ENCODE assay signal across 8 cellular contexts in genomic region chr19:48330012-48330681, GRCh38. TPM values are rescaled to one million over a fixed set of nuclear protein-coding genes. Genes with fewer than 3 reads are reported as not detected.
DNase-seq lines count a peak whose midpoint lies in the region; ATAC-seq, FAIRE-seq and TF ChIP-seq lines count a peak whose summit lies in the region.

No MANE protein-coding gene starts in this region.

- FAIRE-seq in endothelial cell of umbilical vein (lab: Jason Lieb, UNC), result no peak

- no peaks in the 10 kb centered on the region for H3K36me3 ChIP-seq in DND-41 (ENCODE audit: insufficient read depth, low read length)
- H3K36me3 ChIP-seq in endothelial cell of umbilical vein (ENCODE audit: control insufficient read depth in 2 of 2, extremely low read depth in 1 of 2, insufficient read depth in 2 of 2, low read length in 2 of 2), result no peaks in the 10 kb centered on the region
- peaks cover 0 to 12% (median 3%) of the 10 kb centered on the region in 3 experiments for H3K36me3 ChIP-seq in naive thymus-derived CD4-positive, alpha-beta T cell (ENCODE audit: control insufficient read depth in 2 of 3, insufficient read depth in 3 of 3, low read length in 3 of 3)

- H2AFZ ChIP-seq in DND-41 (ENCODE audit: low read depth, low read length) (peak overlapping the region; percentile 74), endothelial cell of umbilical vein (ENCODE audit: low read depth, low read length) (no peak overlapping the region)

- peak overlapping the region; percentile 91 to 100 (median 98) for H3K27ac Mint-ChIP-seq in naive thymus-derived CD4-positive, alpha-beta T cell
- peak overlapping the region; percentile 93 for H3K27ac Mint-ChIP-seq in stimulated activated naive B cell treated with anti-CD40 and anti-IgM and Interleukin-4, amounts not matched to agents 10 μg/mL and 1 μg/mL and 100 μg/mL, for 72 hours

- no peaks in the 10 kb centered on the region for H3K9me3 Mint-ChIP-seq in naive thymus-derived CD4-positive, alpha-beta T cell
- H3K9me3 Mint-ChIP-seq in stimulated activated naive B cell treated with anti-CD40 and anti-IgM and Interleukin-4, amounts not matched to agents 10 μg/mL and 1 μg/mL and 100 μg/mL, for 72 hours, result no peaks in the 10 kb centered on the region

- peak overlapping the region; percentile 81 to 100 (median 94) for H3K4me3 Mint-ChIP-seq in naive thymus-derived CD4-positive, alpha-beta T cell
- peak overlapping the region; percentile 83 to 87 for H3K4me3 Mint-ChIP-seq in stimulated activated naive B cell treated with anti-CD40 and anti-IgM and Interleukin-4, amounts not matched to agents 10 μg/mL and 1 μg/mL and 100 μg/mL, for 72 hours

- H3K9me1 ChIP-seq in endothelial cell of umbilical vein (replicated peaks; ENCODE audit: control insufficient read depth, extremely low read depth, insufficient read depth, low read length), result no peaks in the 10 kb centered on the region

- DNase-seq in DND-41, result peak; percentile 92
- peak; percentile 98 for DNase-seq in NCI-H69 (lab: John Stamatoyannopoulos, UW)
- peak; percentile 77 for DNase-seq in activated CD8-positive, alpha-beta memory T cell treated with anti-CD3 and anti-CD28 coated beads, Interleukin-2, amount 50 U/mL, for 4 hours
- peak; percentile 15 for DNase-seq in endothelial cell of umbilical vein (ENCODE audit: low read depth, low spot score)
- peak; percentile 62 to 92 (median 90) for DNase-seq in naive thymus-derived CD4-positive, alpha-beta T cell
- DNase-seq in stimulated activated naive B cell treated with anti-CD40 and anti-IgM and Interleukin-4, amounts not matched to agents 10 μg/mL and 1 μg/mL and 100 μg/mL, for 72 hours, result peak; percentile 80
- DNase-seq in dedifferentiated amniotic fluid mesenchymal stem cell (ENCODE audit: extremely low spot score), result no peak

- peaks cover 63% of the 10 kb centered on the region for H3K4me1 ChIP-seq in DND-41 (ENCODE audit: insufficient read depth, low read length)
- H3K4me1 ChIP-seq in endothelial cell of umbilical vein (ENCODE audit: control insufficient read depth, extremely low read depth, insufficient read depth, low read length), result peaks cover 24% of the 10 kb centered on the region
- H3K4me1 ChIP-seq in naive thymus-derived CD4-positive, alpha-beta T cell (ENCODE audit: control insufficient read depth in 2 of 2, insufficient read depth in 2 of 2, low read length in 2 of 2), result peaks cover 56 to 62% of the 10 kb centered on the region in 2 donors

- no peaks in the 10 kb centered on the region; the same call in 1 of the 2 replicates for H3K79me2 ChIP-seq in DND-41 (ENCODE audit: insufficient read depth, low read length)
- peaks cover 13% of the 10 kb centered on the region for H3K79me2 ChIP-seq in endothelial cell of umbilical vein (ENCODE audit: control insufficient read depth, insufficient read depth, low read length)

- H3K27me3 Mint-ChIP-seq in naive thymus-derived CD4-positive, alpha-beta T cell, result no peaks in the 10 kb centered on the region
- no peaks in the 10 kb centered on the region for H3K27me3 Mint-ChIP-seq in stimulated activated naive B cell treated with anti-CD40 and anti-IgM and Interleukin-4, amounts not matched to agents 10 μg/mL and 1 μg/mL and 100 μg/mL, for 72 hours

- intact Hi-C loops in endothelial cell of umbilical vein (cut with micrococcal nuclease), result no loop called here
- intact Hi-C loops in naive thymus-derived CD4-positive, alpha-beta T cell (cut with micrococcal nuclease), result loop anchor here (1.0 to 10.0 kb wide), 8 partner anchors 34 to 1437 kb away; partner anchors contain the start of genes AP2A1 (in 1 of the 2), DBP (in 1 of the 2), FTL (in 1 of the 2) and RPL18 (in 1 of the 2)

- H3K36me3 Mint-ChIP-seq in naive thymus-derived CD4-positive, alpha-beta T cell, result peaks cover 0 to 50% (median 15%) of the 10 kb centered on the region in 5 donors
- peaks cover 36 to 53% of the 10 kb centered on the region in 2 donors for H3K36me3 Mint-ChIP-seq in stimulated activated naive B cell treated with anti-CD40 and anti-IgM and Interleukin-4, amounts not matched to agents 10 μg/mL and 1 μg/mL and 100 μg/mL, for 72 hours

- dilution Hi-C loops in endothelial cell of umbilical vein (cut with MboI; ENCODE audit: extremely low pct_ligation_motif_present, low sequenced_read_pairs), result no loop called here

- H3K27me3 ChIP-seq in DND-41 (ENCODE audit: insufficient read depth, low read length, poor library complexity) (no peaks in the 10 kb centered on the region), endothelial cell of umbilical vein (ENCODE audit: control insufficient read depth in 2 of 2, insufficient read depth in 2 of 2, low read length in 2 of 2) (no peaks in the 10 kb centered on the region)
- H3K27me3 ChIP-seq in naive thymus-derived CD4-positive, alpha-beta T cell (ENCODE audit: control insufficient read depth in 2 of 2, insufficient read depth in 2 of 2, low read length in 2 of 2), result no peaks in the 10 kb centered on the region

- H3K27ac ChIP-seq in DND-41 (ENCODE audit: low read length), result peak overlapping the region; percentile 95
- H3K27ac ChIP-seq in endothelial cell of umbilical vein (ENCODE audit: insufficient read depth, low read depth, low read length), result no peak overlapping the region
- H3K27ac ChIP-seq in naive thymus-derived CD4-positive, alpha-beta T cell (ENCODE audit: low read depth, low read length), result peak overlapping the region; percentile 93

- POLR2A ChIA-PET in endothelial cell of umbilical vein (lab: Charles Lee), result no interaction called here
- POLR2A ChIA-PET in naive thymus-derived CD4-positive, alpha-beta T cell (lab: Charles Lee), result interaction anchor here (0.9 to 10.5 kb wide), 14 partner anchors 9 to 1521 kb away, joined by 3 to 424 read pairs (median 3); partner anchors contain the start of genes CA11, CARD8, EMP3 and KDELR1

- peaks cover 28 to 90% (median 71%) of the 10 kb centered on the region in 7 donors for H3K4me1 Mint-ChIP-seq in naive thymus-derived CD4-positive, alpha-beta T cell
- H3K4me1 Mint-ChIP-seq in stimulated activated naive B cell treated with anti-CD40 and anti-IgM and Interleukin-4, amounts not matched to agents 10 μg/mL and 1 μg/mL and 100 μg/mL, for 72 hours, result peaks cover 60 to 89% of the 10 kb centered on the region in 2 donors

- TF ChIP-seq CTCF in DND-41 (IDR thresholded peaks at IDR 0.05; ENCODE audit: borderline replicate concordance, extremely low read depth, low read length, poor library complexity, severe bottlenecking) (peak; percentile 42), endothelial cell of umbilical vein (IDR thresholded peaks at IDR 0.05; ENCODE audit: extremely low read depth in 1 of 2, insufficient read depth in 1 of 2, low read depth in 1 of 2, low read length in 2 of 2) (no peak)

- H3K9me3 ChIP-seq in DND-41 (ENCODE audit: insufficient read depth, low read length, severe bottlenecking) (no peaks in the 10 kb centered on the region), endothelial cell of umbilical vein (replicated peaks; ENCODE audit: control insufficient read depth, insufficient read depth, low read length) (no peaks in the 10 kb centered on the region)
- H3K9me3 ChIP-seq in naive thymus-derived CD4-positive, alpha-beta T cell (ENCODE audit: control insufficient read depth in 2 of 3, low read length in 3 of 3), result no peaks in the 10 kb centered on the region

- CTCF ChIA-PET in endothelial cell of umbilical vein (lab: Charles Lee), result interaction anchor here (2.1 to 10.0 kb wide), 3 partner anchors 10 to 16 kb away, joined by 6 to 486 read pairs (median 8); partner anchors contain the start of gene EMP3
- CTCF ChIA-PET in naive thymus-derived CD4-positive, alpha-beta T cell (lab: Charles Lee), result interaction anchor here (0.8 to 12.3 kb wide), 3 partner anchors 9 to 512 kb away, joined by 3 to 217 read pairs (median 3); partner anchors contain the start of gene EMP3

- H3K4me3 ChIP-seq in DND-41 (ENCODE audit: low read depth in 1 of 2, low read length in 2 of 2) (peak overlapping the region; percentile 52 to 68), endothelial cell of umbilical vein (replicated peaks in 1 of 3; ENCODE audit: insufficient read depth in 1 of 3, low read depth in 1 of 3, low read length in 3 of 3) (no peak overlapping the region)
- H3K4me3 ChIP-seq in naive thymus-derived CD4-positive, alpha-beta T cell (ENCODE audit: low read length), result peak overlapping the region; percentile 51

- BruUV-seq in endothelial cell of umbilical vein (replicated peaks; lab: Mats Ljungman, UMichigan), result no TSS peak

- no peak for TF ChIP-seq POLR2A in endothelial cell of umbilical vein (IDR thresholded peaks at IDR 0.05; ENCODE audit: low read depth, low read length)

- H3K9ac ChIP-seq in DND-41 (ENCODE audit: low read depth, low read length) (peak overlapping the region; percentile 76), endothelial cell of umbilical vein (replicated peaks; ENCODE audit: extremely low read depth, insufficient read depth, low read length) (no peak overlapping the region)

- H3K4me2 ChIP-seq in DND-41 (ENCODE audit: insufficient read depth, low read length) (peak overlapping the region; percentile 73), endothelial cell of umbilical vein (ENCODE audit: insufficient read depth, low read length) (no peak overlapping the region)

- H4K20me1 ChIP-seq in DND-41 (ENCODE audit: insufficient read depth, low read length), result no peaks in the 10 kb centered on the region
- H4K20me1 ChIP-seq in endothelial cell of umbilical vein (replicated peaks; ENCODE audit: control insufficient read depth, extremely low read depth, insufficient read depth, low read length), result no peaks in the 10 kb centered on the region

- ATAC-seq in DND-41 (ENCODE audit: insufficient read depth, low read depth) (peak; percentile 71), HG03175 (IDR thresholded peaks at IDR 0.05; ENCODE audit: unreplicated experiment) (peak; percentile 32)
- ATAC-seq in naive thymus-derived CD4-positive, alpha-beta T cell, result peak; percentile 46
- peak; percentile 35 to 47 for ATAC-seq in stimulated activated naive B cell treated with anti-CD40 and anti-IgM and Interleukin-4, amounts not matched to agents 10 μg/mL and 1 μg/mL and 100 μg/mL, for 72 hours (replicated peaks)

RNA-seq across cellular contexts. Expression of gene EMP3, which starts 4.8 kb away (rescaled TPM):
- 107 and 127 TPM in 2 replicates for total RNA-seq in endothelial cell of umbilical vein
- 406 and 565 TPM in 2 replicates for polyA plus RNA-seq in endothelial cell of umbilical vein
- polyA plus RNA-seq in endothelial cell of umbilical vein (2011; cell fraction: cytosol; rRNA removed), result 210 and 239 TPM in 2 replicates
- 66.3 and 79.3 TPM in 2 replicates for polyA plus RNA-seq in endothelial cell of umbilical vein (2011; cell fraction: nucleus; rRNA removed)
- polyA plus RNA-seq in endothelial cell of umbilical vein (2012), result 182 and 216 TPM in 2 replicates
- polyA minus RNA-seq in endothelial cell of umbilical vein, result 141 and 170 TPM in 2 replicates
- polyA minus RNA-seq in endothelial cell of umbilical vein (2011; cell fraction: cytosol; rRNA and poly(A)+ RNA removed), result 101 TPM
- 28.9 and 33.6 TPM in 2 replicates for polyA minus RNA-seq in endothelial cell of umbilical vein (2011; cell fraction: nucleus; rRNA and poly(A)+ RNA removed)
- 100 to 1,000 TPM; 183 to 425 (median 257) TPM for total RNA-seq in naive thymus-derived CD4-positive, alpha-beta T cell
- 100 to 1,000 TPM; 511 to 711 TPM for polyA plus RNA-seq in naive thymus-derived CD4-positive, alpha-beta T cell

RNA-seq across cellular contexts. Expression of gene TMEM143, which starts 33.6 kb away (rescaled TPM):
- 4.6 and 7.3 TPM in 2 replicates for total RNA-seq in endothelial cell of umbilical vein
- polyA plus RNA-seq in endothelial cell of umbilical vein, result 5.4 and 6.2 TPM in 2 replicates
- 3.0 and 3.7 TPM in 2 replicates for polyA plus RNA-seq in endothelial cell of umbilical vein (2011; cell fraction: cytosol; rRNA removed)
- 15.8 and 21.1 TPM in 2 replicates for polyA plus RNA-seq in endothelial cell of umbilical vein (2011; cell fraction: nucleus; rRNA removed)
- 2.5 and 4.5 TPM in 2 replicates for polyA plus RNA-seq in endothelial cell of umbilical vein (2012)
- polyA minus RNA-seq in endothelial cell of umbilical vein, result 3.7 and 4.2 TPM in 2 replicates
- 10.2 TPM for polyA minus RNA-seq in endothelial cell of umbilical vein (2011; cell fraction: cytosol; rRNA and poly(A)+ RNA removed)
- 3.8 and 3.9 TPM in 2 replicates for polyA minus RNA-seq in endothelial cell of umbilical vein (2011; cell fraction: nucleus; rRNA and poly(A)+ RNA removed)
- total RNA-seq in naive thymus-derived CD4-positive, alpha-beta T cell, result 10 to 100 TPM; 11.6 to 39.8 (median 20.1) TPM
- 10 to 100 TPM in 1 of 2 donors, 1 to 10 TPM in 1; 5.7 to 12.7 TPM for polyA plus RNA-seq in naive thymus-derived CD4-positive, alpha-beta T cell

RNA-seq across cellular contexts. Expression of gene SYNGR4, which starts 34.0 kb away (rescaled TPM):
- not detected in 2 replicates for total RNA-seq in endothelial cell of umbilical vein
- polyA plus RNA-seq in endothelial cell of umbilical vein, result not detected in 2 replicates
- polyA plus RNA-seq in endothelial cell of umbilical vein (2011; cell fraction: cytosol; rRNA removed), result not detected in 2 replicates
- polyA plus RNA-seq in endothelial cell of umbilical vein (2011; cell fraction: nucleus; rRNA removed), result not detected in 2 replicates
- polyA plus RNA-seq in endothelial cell of umbilical vein (2012), result not detected in 2 replicates
- not detected in 2 replicates for polyA minus RNA-seq in endothelial cell of umbilical vein
- polyA minus RNA-seq in endothelial cell of umbilical vein (2011; cell fraction: cytosol; rRNA and poly(A)+ RNA removed), result not detected
- not detected in 2 replicates for polyA minus RNA-seq in endothelial cell of umbilical vein (2011; cell fraction: nucleus; rRNA and poly(A)+ RNA removed)
- not detected for total RNA-seq in naive thymus-derived CD4-positive, alpha-beta T cell
- not detected for polyA plus RNA-seq in naive thymus-derived CD4-positive, alpha-beta T cell

Comparison
In these comparisons a context has a peak if more than half of its experiments do, and no peak if none do; other contexts are left out.
1. H3K4me3 ChIP-seq: peak in DND-41 (2 of 2) and naive thymus-derived CD4-positive, alpha-beta T cell (single experiment); none in endothelial cell of umbilical vein (0 of 3).
2. Peak in every context shown above with its lines, with median percentiles within 50 percentile points of each other: ATAC-seq.